In genomic region chr19:50275577-50276368, GRCh38 we compare ENCODE assay signal across 1 cellular context.
TF ChIP-seq lines count a peak whose summit lies in the region.

No MANE protein-coding gene starts in this region.

TF ChIP-seq in HepG2, 621 proteins besides CTCF, POLR2A, EP300 and RAD21 (continued from another document and continues in another):
- TF ChIP-seq ZHX2 (IDR thresholded peaks at IDR 0.05; ENCODE audit: low read depth) = no peak
- no peak for TF ChIP-seq ZHX2 (CRISPR knock-in tag; IDR thresholded peaks at IDR 0.05; ENCODE audit: borderline replicate concordance)
- TF ChIP-seq NR2F2 (IDR thresholded peaks at IDR 0.05; ENCODE audit: borderline replicate concordance, low read depth) = no peak
- no peak for TF ChIP-seq ZNF781 (CRISPR knock-in tag; IDR thresholded peaks at IDR 0.05; ENCODE audit: borderline replicate concordance, not compliant biosample characterization)
- 0 out of 2 replicates have a peak, but pooled peaks have one; percentile 22 for TF ChIP-seq ZNF747 (CRISPR knock-in tag; IDR thresholded peaks at IDR 0.05; ENCODE audit: borderline replicate concordance)
- no peak for TF ChIP-seq SIX1 (CRISPR knock-in tag; IDR thresholded peaks at IDR 0.05; ENCODE audit: borderline replicate concordance)
- no peak for TF ChIP-seq GTF3A (CRISPR knock-in tag; conservative IDR thresholded peaks at IDR 0.05)
- TF ChIP-seq ELF4 (CRISPR knock-in tag; IDR thresholded peaks at IDR 0.05; ENCODE audit: borderline replicate concordance) = no peak
- no peak for TF ChIP-seq GABPA (IDR thresholded peaks at IDR 0.05; ENCODE audit: low read depth, low read length)
- TF ChIP-seq GABPA (CRISPR knock-in tag; IDR thresholded peaks at IDR 0.05; ENCODE audit: low read depth) = no peak
- peak; percentile 77; the same call in 1 of the 2 replicates for TF ChIP-seq ZNF549 (CRISPR knock-in tag; IDR thresholded peaks at IDR 0.05)
- no peak for TF ChIP-seq ZSCAN25 (CRISPR knock-in tag; IDR thresholded peaks at IDR 0.05)
- TF ChIP-seq HBP1 (CRISPR knock-in tag; IDR thresholded peaks at IDR 0.05; ENCODE audit: low read depth) = no peak
- no peak for TF ChIP-seq ZNF576 (CRISPR knock-in tag; IDR thresholded peaks at IDR 0.05)
- TF ChIP-seq ATF7 (IDR thresholded peaks at IDR 0.05) = no peak
- no peak for TF ChIP-seq ATF7 (CRISPR knock-in tag; IDR thresholded peaks at IDR 0.05)
- TF ChIP-seq RFX3 (CRISPR knock-in tag; IDR thresholded peaks at IDR 0.05) = no peak
- TF ChIP-seq ZBTB1 (CRISPR knock-in tag; IDR thresholded peaks at IDR 0.05; ENCODE audit: borderline replicate concordance) = no peak
- TF ChIP-seq ATF3 (CRISPR knock-in tag; IDR thresholded peaks at IDR 0.05) = no peak
- no peak for TF ChIP-seq ZNF773 (CRISPR knock-in tag; IDR thresholded peaks at IDR 0.05; ENCODE audit: borderline replicate concordance)
- TF ChIP-seq TCF7 (IDR thresholded peaks at IDR 0.05; ENCODE audit: low read depth) = no peak
- TF ChIP-seq NCOA5 (CRISPR knock-in tag; IDR thresholded peaks at IDR 0.05) = no peak
- no peak for TF ChIP-seq ATF5 (CRISPR knock-in tag; IDR thresholded peaks at IDR 0.05; ENCODE audit: low read depth)
- TF ChIP-seq ZNF142 (CRISPR knock-in tag; IDR thresholded peaks at IDR 0.05) = peak; percentile 53; the same call in 1 of the 2 replicates
- TF ChIP-seq BRCA1 (CRISPR knock-in tag; IDR thresholded peaks at IDR 0.05) = no peak; the same call in 1 of the 2 replicates
- TF ChIP-seq CREM (IDR thresholded peaks at IDR 0.05) = no peak
- TF ChIP-seq CREM (CRISPR knock-in tag; IDR thresholded peaks at IDR 0.05) = no peak
- no peak for TF ChIP-seq MXD1 (CRISPR knock-in tag; IDR thresholded peaks at IDR 0.05)
- TF ChIP-seq SALL1 (CRISPR knock-in tag; IDR thresholded peaks at IDR 0.05) = peak; percentile 70
- TF ChIP-seq PHF5A (CRISPR knock-in tag; IDR thresholded peaks at IDR 0.05; ENCODE audit: low read depth, unreplicated experiment) = no peak
- no peak for TF ChIP-seq YY1 (IDR thresholded peaks at IDR 0.05; ENCODE audit: insufficient read depth, insufficient replicate concordance, low read depth, low read length)
- no peak; the same call in 1 of the 2 replicates for TF ChIP-seq HOXA3 (CRISPR knock-in tag; IDR thresholded peaks at IDR 0.05)
- no peak for TF ChIP-seq ZNF703 (CRISPR knock-in tag; IDR thresholded peaks at IDR 0.05; ENCODE audit: borderline replicate concordance)
- no peak for TF ChIP-seq RFXANK (CRISPR knock-in tag; IDR thresholded peaks at IDR 0.05)
- no peak for TF ChIP-seq CBX2 (IDR thresholded peaks at IDR 0.05; ENCODE audit: low read depth, low read length)
- no peak for TF ChIP-seq CBX2 (CRISPR knock-in tag; IDR thresholded peaks at IDR 0.05; ENCODE audit: low read depth)
- no peak for TF ChIP-seq TARDBP (CRISPR knock-in tag; IDR thresholded peaks at IDR 0.05)
- TF ChIP-seq MXD3 (CRISPR knock-in tag; IDR thresholded peaks at IDR 0.05) = no peak
- peak; percentile 64; the same call in 1 of the 2 replicates for TF ChIP-seq ZNF331 (CRISPR knock-in tag; IDR thresholded peaks at IDR 0.05)
- no peak for TF ChIP-seq LRRFIP1 (CRISPR knock-in tag; conservative IDR thresholded peaks at IDR 0.05)
- no peak for TF ChIP-seq THAP8 (CRISPR knock-in tag; IDR thresholded peaks at IDR 0.05; ENCODE audit: borderline replicate concordance)
- peak; percentile 28; the same call in 1 of the 2 replicates for TF ChIP-seq IRF2 (CRISPR knock-in tag; IDR thresholded peaks at IDR 0.05)
- TF ChIP-seq ZNF883 (CRISPR knock-in tag; IDR thresholded peaks at IDR 0.05; ENCODE audit: not compliant biosample characterization) = no peak
- TF ChIP-seq CCDC6 (CRISPR knock-in tag; IDR thresholded peaks at IDR 0.05) = 0 out of 2 replicates have a peak, but pooled peaks have one; percentile 69
- no peak for TF ChIP-seq ZNF75D (CRISPR knock-in tag; IDR thresholded peaks at IDR 0.05; ENCODE audit: borderline replicate concordance)
- TF ChIP-seq E2F5 (CRISPR knock-in tag; conservative IDR thresholded peaks at IDR 0.05) = no peak
- peak; percentile 70 for TF ChIP-seq SAP130 (CRISPR knock-in tag; IDR thresholded peaks at IDR 0.05; ENCODE audit: low read depth)
